8 cellular contexts compared by ENCODE assay signal in the genomic region with DNA sequence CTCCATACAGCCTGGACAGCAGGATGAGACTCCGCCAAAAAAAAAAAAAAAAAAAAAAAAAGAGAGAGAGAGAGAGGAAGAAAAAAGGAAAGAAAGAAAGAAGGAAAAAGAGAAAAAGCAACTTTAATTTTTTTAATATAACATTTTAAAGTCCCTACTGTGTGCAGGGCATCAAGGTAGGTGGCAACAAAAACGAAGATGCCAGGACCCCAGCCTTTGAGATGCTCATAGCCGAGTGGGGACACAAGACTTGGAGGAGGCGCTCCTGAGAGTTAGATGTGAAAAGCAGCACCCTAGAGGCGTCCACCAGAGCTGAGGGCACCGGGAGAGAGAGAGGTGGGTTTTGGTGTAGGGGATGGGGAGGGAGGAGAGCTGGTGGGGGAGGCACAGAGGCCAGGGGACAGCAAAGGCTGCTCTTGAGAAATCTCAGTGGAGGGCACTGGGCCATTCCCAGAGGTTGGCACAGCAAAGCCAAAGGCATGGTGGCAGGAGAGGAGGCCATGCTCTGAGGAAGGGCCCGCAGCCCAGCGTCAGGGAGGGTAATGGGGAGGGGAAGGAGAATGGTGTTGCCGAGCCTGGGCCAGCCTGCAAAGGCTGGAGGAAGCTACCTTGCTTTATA.
DNase-seq lines count a peak whose midpoint lies in the region; ATAC-seq and TF ChIP-seq lines count a peak whose summit lies in the region.

No MANE protein-coding gene starts in this region.

- H3K27me3 ChIP-seq in neural cell (ENCODE audit: insufficient read depth, low read depth, low read length) (no peaks in the 10 kb centered on the region), vagina (no peaks in the 10 kb centered on the region)

- H3K36me3 ChIP-seq in neural cell (ENCODE audit: insufficient read depth, low read length) (no peaks in the 10 kb centered on the region), vagina (no peaks in the 10 kb centered on the region)

- peak overlapping the region; percentile 1 for H3K4me3 Mint-ChIP-seq in natural killer cell
- no peak overlapping the region for H3K4me3 Mint-ChIP-seq in natural killer cell treated with Interleukin-12 subunit alpha and Interleukin-12 subunit beta and Interleukin-15 and Interleukin-18, amount 100 ng/mL, for 72 hours

- no peak for TF ChIP-seq CTCF in natural killer cell (IDR thresholded peaks at IDR 0.05)
- no peak for TF ChIP-seq CTCF in coronary artery (IDR thresholded peaks at IDR 0.05)
- TF ChIP-seq CTCF in neural cell (IDR thresholded peaks at IDR 0.05; ENCODE audit: poor library complexity, severe bottlenecking), result no peak
- TF ChIP-seq CTCF in vagina (IDR thresholded peaks at IDR 0.05), result no peak

- no peak for TF ChIP-seq RAD21 in neural cell (conservative IDR thresholded peaks at IDR 0.05)

- H3K27ac ChIP-seq in coronary artery (peak overlapping the region; percentile 99 to 100), neural cell (ENCODE audit: low read length) (peak overlapping the region; percentile 87), vagina (peak overlapping the region; percentile 99)

- TF ChIP-seq EP300 in neural cell (conservative IDR thresholded peaks at IDR 0.05; ENCODE audit: poor library complexity, severe bottlenecking), result no peak

- peaks cover 22 to 23% of the 10 kb centered on the region in 2 donors for H3K27me3 Mint-ChIP-seq in natural killer cell (ENCODE audit: low read depth in 2 of 2)
- peaks cover 0 to 3% of the 10 kb centered on the region in 2 donors for H3K27me3 Mint-ChIP-seq in natural killer cell treated with Interleukin-12 subunit alpha and Interleukin-12 subunit beta and Interleukin-15 and Interleukin-18, amount 100 ng/mL, for 72 hours

- H3K4me1 Mint-ChIP-seq in natural killer cell, result peaks cover 14 to 20% of the 10 kb centered on the region in 2 donors
- H3K4me1 Mint-ChIP-seq in natural killer cell treated with Interleukin-12 subunit alpha and Interleukin-12 subunit beta and Interleukin-15 and Interleukin-18, amount 100 ng/mL, for 72 hours (ENCODE audit: low read depth in 2 of 2), result peaks cover 18 to 21% of the 10 kb centered on the region in 2 donors

- no peak for ATAC-seq in natural killer cell
- ATAC-seq in natural killer cell treated with Interleukin-12 subunit alpha and Interleukin-12 subunit beta and Interleukin-15 and Interleukin-18, amount 100 ng/mL, for 72 hours, result no peak

- H3F3A ChIP-seq in neural cell (ENCODE audit: insufficient read depth, low read length, poor library complexity, severe bottlenecking), result no peaks in the 10 kb centered on the region

- DNase-seq in natural killer cell (no peak), coronary artery (ENCODE audit: low spot score) (no peak), vagina (ENCODE audit: extremely low spot score in 2 of 2) (no peak), NCI-H345 (lab: John Stamatoyannopoulos, UW) (no peak), COR-L47 (lab: John Stamatoyannopoulos, UW) (no peak), DMS53 (lab: John Stamatoyannopoulos, UW) (no peak)
- DNase-seq in natural killer cell treated with Interleukin-12 subunit alpha and Interleukin-12 subunit beta and Interleukin-15 and Interleukin-18, amount 100 ng/mL, for 72 hours (ENCODE audit: low spot score), result no peak

- no peaks in the 10 kb centered on the region for H4K20me1 ChIP-seq in neural cell (ENCODE audit: insufficient read depth)

- H3K9me3 ChIP-seq in neural cell (ENCODE audit: low read length), result no peaks in the 10 kb centered on the region
- H3K9me3 ChIP-seq in vagina, result no peaks in the 10 kb centered on the region

- H3K9me2 ChIP-seq in neural cell (ENCODE audit: insufficient read depth, low read length), result no peaks in the 10 kb centered on the region

- H3K4me2 ChIP-seq in neural cell (ENCODE audit: low read length), result no peak overlapping the region

- H3K27ac Mint-ChIP-seq in natural killer cell, result peak overlapping the region; percentile 8 to 92
- peak overlapping the region in 1 of 2 donors; percentile 56 for H3K27ac Mint-ChIP-seq in natural killer cell treated with Interleukin-12 subunit alpha and Interleukin-12 subunit beta and Interleukin-15 and Interleukin-18, amount 100 ng/mL, for 72 hours

- no peaks in the 10 kb centered on the region for H3K9me3 Mint-ChIP-seq in natural killer cell
- no peaks in the 10 kb centered on the region for H3K9me3 Mint-ChIP-seq in natural killer cell treated with Interleukin-12 subunit alpha and Interleukin-12 subunit beta and Interleukin-15 and Interleukin-18, amount 100 ng/mL, for 72 hours

- H3K4me1 ChIP-seq in vagina, result peaks cover 89% of the 10 kb centered on the region

- no peaks in the 10 kb centered on the region for H3K79me2 ChIP-seq in neural cell (replicated peaks; ENCODE audit: insufficient read depth, low read length)

- intact Hi-C loops in natural killer cell (cut with micrococcal nuclease), result no loop called here
- intact Hi-C loops in vagina (cut with DNase I), result no loop called here

- no peak overlapping the region for H3K4me3 ChIP-seq in coronary artery
- H3K4me3 ChIP-seq in neural cell (ENCODE audit: low read length), result no peak overlapping the region
- H3K4me3 ChIP-seq in vagina, result no peak overlapping the region

- no peak overlapping the region for H3K9ac ChIP-seq in neural cell (ENCODE audit: low read length)

- no peaks in the 10 kb centered on the region for H3K36me3 Mint-ChIP-seq in natural killer cell
- no peaks in the 10 kb centered on the region for H3K36me3 Mint-ChIP-seq in natural killer cell treated with Interleukin-12 subunit alpha and Interleukin-12 subunit beta and Interleukin-15 and Interleukin-18, amount 100 ng/mL, for 72 hours

- TF ChIP-seq POLR2A in vagina (IDR thresholded peaks at IDR 0.05), result no peak

- H2AFZ ChIP-seq in neural cell (ENCODE audit: low read depth, low read length), result no peak overlapping the region

TF ChIP-seq in neural cell, 6 proteins besides CTCF, POLR2A, EP300 and RAD21:
- no peak for TF ChIP-seq TAF1 (IDR thresholded peaks at IDR 0.05; ENCODE audit: low read depth)
- no peak for TF ChIP-seq MXI1 (conservative IDR thresholded peaks at IDR 0.05; ENCODE audit: poor library complexity, severe bottlenecking)
- no peak for TF ChIP-seq REST (IDR thresholded peaks at IDR 0.05; ENCODE audit: borderline replicate concordance)
- no peak for TF ChIP-seq EZH2 (IDR thresholded peaks at IDR 0.05; ENCODE audit: borderline replicate concordance, insufficient read depth, low read length, poor library complexity, severe bottlenecking)
- TF ChIP-seq SMC3 (conservative IDR thresholded peaks at IDR 0.05; ENCODE audit: poor library complexity), result no peak
- TF ChIP-seq POLR2AphosphoS5 (IDR thresholded peaks at IDR 0.05), result no peak
